8 cellular contexts compared by ENCODE assay signal in genomic region chr17:81553616-81554181, GRCh38.
DNase-seq lines count a peak whose midpoint lies in the region; ATAC-seq and TF ChIP-seq lines count a peak whose summit lies in the region.

No MANE protein-coding gene starts in this region.

- no peaks in the 10 kb centered on the region for H3K9me3 ChIP-seq in iPS-15b (ENCODE audit: control insufficient read depth, insufficient read depth, low read length)

- no peak for TF ChIP-seq CTCF in astrocyte of the cerebellum (IDR thresholded peaks at IDR 0.05; ENCODE audit: low read depth, low read length, missing control alignments)

- peak; percentile 88 for DNase-seq in AG08395 (ENCODE audit: low spot score)
- peak; percentile 76 for DNase-seq in NCI-H2227 (lab: John Stamatoyannopoulos, UW; ENCODE audit: unreplicated experiment)
- DNase-seq in astrocyte of the cerebellum (ENCODE audit: low read depth): peak; percentile 88
- DNase-seq in stimulated activated effector memory CD8-positive, alpha-beta T cell treated with anti-CD3 and anti-CD28 coated beads, Interleukin-12 subunit alpha, Interleukin-12 subunit beta, amount 100 ng/mL, for 72 hours (ENCODE audit: low spot score in 2 of 2): no peak
- no peak for DNase-seq in Ammon's horn (ENCODE audit: low spot score)
- DNase-seq in cerebellar nuclear complex (lab: John Stamatoyannopoulos, UW): no peak

- H3K4me1 Mint-ChIP-seq in stimulated activated effector memory CD8-positive, alpha-beta T cell treated with anti-CD3 and anti-CD28 coated beads, Interleukin-12 subunit alpha, Interleukin-12 subunit beta, amount 100 ng/mL, for 72 hours: peaks cover 45% of the 10 kb centered on the region

- peak overlapping the region; percentile 41 for H3K9ac ChIP-seq in iPS-15b (ENCODE audit: low read depth, low read length)

- H3K4me1 ChIP-seq in iPS-15b (ENCODE audit: control insufficient read depth, insufficient read depth, low read length): peaks cover 4% of the 10 kb centered on the region

- H3K36me3 ChIP-seq in iPS-15b (ENCODE audit: control insufficient read depth, insufficient read depth, low read length): peaks cover 28% of the 10 kb centered on the region

- no peaks in the 10 kb centered on the region for H3K27me3 ChIP-seq in iPS-15b (ENCODE audit: control insufficient read depth, insufficient read depth, low read length)

- H3K4me3 ChIP-seq in astrocyte of the cerebellum (ENCODE audit: low read depth, low read length) (peak overlapping the region; percentile 90), iPS-15b (ENCODE audit: low read depth, low read length) (peak overlapping the region; percentile 90)

- H3K9me3 Mint-ChIP-seq in stimulated activated effector memory CD8-positive, alpha-beta T cell treated with anti-CD3 and anti-CD28 coated beads, Interleukin-12 subunit alpha, Interleukin-12 subunit beta, amount 100 ng/mL, for 72 hours: no peaks in the 10 kb centered on the region

- ATAC-seq in GM18868 (IDR thresholded peaks at IDR 0.05; ENCODE audit: unreplicated experiment): peak; percentile 8
- ATAC-seq in stimulated activated effector memory CD8-positive, alpha-beta T cell treated with anti-CD3 and anti-CD28 coated beads, Interleukin-12 subunit alpha, Interleukin-12 subunit beta, amount 100 ng/mL, for 72 hours: peak; percentile 8

- H3K27ac Mint-ChIP-seq in stimulated activated effector memory CD8-positive, alpha-beta T cell treated with anti-CD3 and anti-CD28 coated beads, Interleukin-12 subunit alpha, Interleukin-12 subunit beta, amount 100 ng/mL, for 72 hours: peak overlapping the region; percentile 89

- peak overlapping the region; percentile 87 for H3K4me3 Mint-ChIP-seq in stimulated activated effector memory CD8-positive, alpha-beta T cell treated with anti-CD3 and anti-CD28 coated beads, Interleukin-12 subunit alpha, Interleukin-12 subunit beta, amount 100 ng/mL, for 72 hours

- in situ Hi-C loops in astrocyte of the cerebellum (cut with HindIII; ENCODE audit: low sequenced_read_pairs): no loop called here

- H3K36me3 Mint-ChIP-seq in stimulated activated effector memory CD8-positive, alpha-beta T cell treated with anti-CD3 and anti-CD28 coated beads, Interleukin-12 subunit alpha, Interleukin-12 subunit beta, amount 100 ng/mL, for 72 hours: peaks cover 77% of the 10 kb centered on the region

Comparison
In these comparisons a context has a peak if more than half of its experiments do, and no peak if none do; other contexts are left out.
1. DNase-seq: peak in AG08395 (single experiment), NCI-H2227 (single experiment) and astrocyte of the cerebellum (single experiment); none in stimulated activated effector memory CD8-positive, alpha-beta T cell treated with anti-CD3 and anti-CD28 coated beads, Interleukin-12 subunit alpha, Interleukin-12 subunit beta, amount 100 ng/mL, for 72 hours (0 of 2), Ammon's horn (single experiment) and cerebellar nuclear complex (0 of 2).